14 cellular contexts compared by ENCODE assay signal in genomic region chr16:30051518-30051917, GRCh38. TPM values are rescaled to one million over a fixed set of nuclear protein-coding genes. Genes with fewer than 3 reads are reported as not detected.
DNase-seq lines count a peak whose midpoint lies in the region; ATAC-seq, FAIRE-seq and TF ChIP-seq lines count a peak whose summit lies in the region.
"Had no signal": no experiment of that assay in that cellular context is flagged by ENCODE, and none has a peak within 500 bp of the region (broad histone marks: within the 10 kb centered on the region; RNA-seq: fewer than 3 reads in every experiment).

No MANE protein-coding gene starts in this region.

- H3K4me3 ChIP-seq in CD4-positive, CD25-positive, alpha-beta regulatory T cell (ENCODE audit: low read depth, low read length), result no peak overlapping the region
- H3K4me3 ChIP-seq in mesenchymal stem cell (ENCODE audit: insufficient read depth in 1 of 2, low read depth in 1 of 2, low read length in 2 of 2) (no peak overlapping the region), kidney (ENCODE audit: low read length in 2 of 2) (no peak overlapping the region)
- H3K4me3 ChIP-seq: spleen had no signal

- H3K36me3 Mint-ChIP-seq in CD4-positive, CD25-positive, alpha-beta regulatory T cell, result no peaks in the 10 kb centered on the region
- peaks cover 3% of the 10 kb centered on the region for H3K36me3 Mint-ChIP-seq in IgD-negative memory B cell
- H3K36me3 Mint-ChIP-seq in activated naive CD8-positive, alpha-beta T cell treated with anti-CD3 and anti-CD28 coated beads for 36 hours, result peaks cover 1% of the 10 kb centered on the region

- H2BK5ac ChIP-seq in mesenchymal stem cell (ENCODE audit: low read depth, low read length, poor library complexity, severe bottlenecking), result no peak overlapping the region

- H3K79me1 ChIP-seq in mesenchymal stem cell (replicated peaks; ENCODE audit: low read length, poor library complexity, severe bottlenecking), result peaks cover 12% of the 10 kb centered on the region

- H4K8ac ChIP-seq in mesenchymal stem cell (ENCODE audit: low read length), result no peak overlapping the region

- no peaks in the 10 kb centered on the region for H3K27me3 ChIP-seq in CD4-positive, CD25-positive, alpha-beta regulatory T cell (ENCODE audit: control insufficient read depth, insufficient read depth, low read length)
- no peaks in the 10 kb centered on the region for H3K27me3 ChIP-seq in mesenchymal stem cell (ENCODE audit: control insufficient read depth in 1 of 2, insufficient read depth in 1 of 2, low read length in 2 of 2)
- H3K27me3 ChIP-seq: dorsolateral prefrontal cortex, spleen had no signal

- H2AFZ ChIP-seq in mesenchymal stem cell (ENCODE audit: low read depth, low read length), result peak overlapping the region; percentile 48

- H3K9me3 ChIP-seq in CD4-positive, CD25-positive, alpha-beta regulatory T cell (ENCODE audit: control insufficient read depth in 2 of 2, low read length in 2 of 2), result no peaks in the 10 kb centered on the region
- no peaks in the 10 kb centered on the region for H3K9me3 ChIP-seq in mesenchymal stem cell (ENCODE audit: control insufficient read depth, low read length)
- no peaks in the 10 kb centered on the region for H3K9me3 ChIP-seq in kidney (ENCODE audit: control insufficient read depth in 1 of 2, low read length in 2 of 2)
- H3K9me3 ChIP-seq: spleen had no signal

- no peak overlapping the region for H2AK5ac ChIP-seq in mesenchymal stem cell (ENCODE audit: low read length, severe bottlenecking)

- H3K4me2 ChIP-seq in mesenchymal stem cell (ENCODE audit: low read length, poor library complexity, severe bottlenecking), result no peak overlapping the region

- no peaks in the 10 kb centered on the region for H3K36me3 ChIP-seq in CD4-positive, CD25-positive, alpha-beta regulatory T cell (ENCODE audit: control insufficient read depth, insufficient read depth, low read length)
- H3K36me3 ChIP-seq in mesenchymal stem cell (ENCODE audit: control insufficient read depth in 1 of 2, insufficient read depth in 2 of 2, low read depth in 1 of 2, low read length in 2 of 2) (peaks cover 4% of the 10 kb centered on the region in 2 experiments), kidney (ENCODE audit: control insufficient read depth in 1 of 2, insufficient read depth in 2 of 2, low read length in 2 of 2) (no peaks in the 10 kb centered on the region)
- H3K36me3 ChIP-seq: spleen had no signal

- no peak overlapping the region for H2BK15ac ChIP-seq in mesenchymal stem cell (ENCODE audit: low read depth, poor library complexity, severe bottlenecking)

- FAIRE-seq in kidney (lab: Jason Lieb, UNC), result no peak

- ATAC-seq in CD4-positive, CD25-positive, alpha-beta regulatory T cell (ENCODE audit: low read depth in 2 of 2), result no peak
- no peak for ATAC-seq in HG02852 (IDR thresholded peaks at IDR 0.05; ENCODE audit: unreplicated experiment)

- no peak overlapping the region for H3K14ac ChIP-seq in mesenchymal stem cell (ENCODE audit: low read length in 2 of 2)

- H3K27ac Mint-ChIP-seq in CD4-positive, CD25-positive, alpha-beta regulatory T cell, result peak overlapping the region in 2 of 3 donors; percentile 11 to 43
- peak overlapping the region in 1 of 3 donors; percentile 98 for H3K27ac Mint-ChIP-seq in IgD-negative memory B cell
- H3K27ac Mint-ChIP-seq in activated naive CD8-positive, alpha-beta T cell treated with anti-CD3 and anti-CD28 coated beads for 36 hours, result no peak overlapping the region

- peak overlapping the region; percentile 1 for H4K91ac ChIP-seq in mesenchymal stem cell (ENCODE audit: low read length)

- no peaks in the 10 kb centered on the region for H3K27me3 Mint-ChIP-seq in CD4-positive, CD25-positive, alpha-beta regulatory T cell
- peaks cover 3% of the 10 kb centered on the region for H3K27me3 Mint-ChIP-seq in IgD-negative memory B cell
- H3K27me3 Mint-ChIP-seq in activated naive CD8-positive, alpha-beta T cell treated with anti-CD3 and anti-CD28 coated beads for 36 hours, result peaks cover 8% of the 10 kb centered on the region

- H3K4me3 Mint-ChIP-seq in CD4-positive, CD25-positive, alpha-beta regulatory T cell, result peak overlapping the region in 3 of 4 donors; percentile 62 to 78 (median 72)
- H3K4me3 Mint-ChIP-seq in IgD-negative memory B cell, result peak overlapping the region; percentile 1 to 80 (median 36)
- peak overlapping the region; percentile 64 for H3K4me3 Mint-ChIP-seq in activated naive CD8-positive, alpha-beta T cell treated with anti-CD3 and anti-CD28 coated beads for 36 hours

- peaks cover 18% of the 10 kb centered on the region for H3K4me1 ChIP-seq in CD4-positive, CD25-positive, alpha-beta regulatory T cell (ENCODE audit: control insufficient read depth, insufficient read depth, low read length, poor library complexity, severe bottlenecking)
- H3K4me1 ChIP-seq in mesenchymal stem cell (ENCODE audit: control insufficient read depth, insufficient read depth, low read depth, low read length), result peaks cover 10% of the 10 kb centered on the region
- H3K4me1 ChIP-seq in kidney (ENCODE audit: control insufficient read depth in 1 of 2, insufficient read depth in 1 of 2, low read depth in 1 of 2, low read length in 2 of 2), result peaks cover 4 to 8% of the 10 kb centered on the region in 2 donors

- 19% methylated on average over 3 of the region's 3 CpGs for WGBS in mesenchymal stem cell

- no peak overlapping the region for H2BK120ac ChIP-seq in mesenchymal stem cell (ENCODE audit: low read depth, low read length)

- peaks cover 0 to 26% (median 9%) of the 10 kb centered on the region in 4 donors for H3K4me1 Mint-ChIP-seq in CD4-positive, CD25-positive, alpha-beta regulatory T cell
- H3K4me1 Mint-ChIP-seq in IgD-negative memory B cell, result peaks cover 7 to 9% (median 7%) of the 10 kb centered on the region in 3 donors
- peaks cover 15% of the 10 kb centered on the region for H3K4me1 Mint-ChIP-seq in activated naive CD8-positive, alpha-beta T cell treated with anti-CD3 and anti-CD28 coated beads for 36 hours

- no peak for DNase-seq in CD4-positive, CD25-positive, alpha-beta regulatory T cell
- no peak for DNase-seq in activated naive CD8-positive, alpha-beta T cell treated with anti-CD3 and anti-CD28 coated beads for 36 hours
- peak; percentile 86 for DNase-seq in mesenchymal stem cell
- DNase-seq in HPDE6-E6E7 (ENCODE audit: extremely low spot score), result no peak
- no peak for DNase-seq in NCI-H2227 treated with DMSO at 0.1 percent for 48 hours (lab: John Stamatoyannopoulos, UW)
- DNase-seq in kidney, result no peak
- DNase-seq: activated CD4-positive, CD25-positive, alpha-beta regulatory T cell treated with anti-CD3 and anti-CD28 coated beads, Interleukin-2, amount 50 U/mL, for 72 hours; NCI-H774; spleen had no signal

- no peak overlapping the region for H3K23ac ChIP-seq in mesenchymal stem cell (ENCODE audit: low read length in 2 of 2)

- H3K18ac ChIP-seq in mesenchymal stem cell (ENCODE audit: low read depth in 1 of 2, low read length in 2 of 2), result peak overlapping the region in 1 of 2 experiments; percentile 71

- TF ChIP-seq CTCF in kidney (IDR thresholded peaks at IDR 0.05; ENCODE audit: borderline replicate concordance, extremely low read depth, insufficient read depth), result no peak

- no peak overlapping the region for H3K9ac ChIP-seq in mesenchymal stem cell (ENCODE audit: low read length)
- H3K9ac ChIP-seq in kidney (ENCODE audit: low read length in 2 of 2), result no peak overlapping the region

- intact Hi-C loops in kidney (cut with DNase I), result no loop called here

- no peak overlapping the region for H3K27ac ChIP-seq in CD4-positive, CD25-positive, alpha-beta regulatory T cell (ENCODE audit: insufficient read depth, low read length, poor library complexity, severe bottlenecking)
- H3K27ac ChIP-seq in mesenchymal stem cell (ENCODE audit: low read length, poor library complexity, severe bottlenecking) (no peak overlapping the region), kidney (ENCODE audit: low read depth in 2 of 2, low read length in 2 of 2) (no peak overlapping the region)
- H3K27ac ChIP-seq: spleen had no signal

- peak overlapping the region in 1 of 2 experiments; percentile 75 for H2BK12ac ChIP-seq in mesenchymal stem cell (ENCODE audit: low read length in 2 of 2)

- no peak overlapping the region for H3K4ac ChIP-seq in mesenchymal stem cell (ENCODE audit: low read depth in 1 of 2, low read length in 2 of 2)

- peaks cover 0 to 1% (median 0%) of the 10 kb centered on the region in 7 donors for H3K9me3 Mint-ChIP-seq in CD4-positive, CD25-positive, alpha-beta regulatory T cell
- no peaks in the 10 kb centered on the region for H3K9me3 Mint-ChIP-seq in IgD-negative memory B cell
- H3K9me3 Mint-ChIP-seq in activated naive CD8-positive, alpha-beta T cell treated with anti-CD3 and anti-CD28 coated beads for 36 hours, result no peaks in the 10 kb centered on the region

RNA-seq across cellular contexts. Expression of gene ALDOA, which starts 14.0 kb away (rescaled TPM):
- total RNA-seq in CD4-positive, CD25-positive, alpha-beta regulatory T cell, result 430 TPM
- polyA plus RNA-seq in CD4-positive, CD25-positive, alpha-beta regulatory T cell, result 1,000 to 10,000 TPM; 1,129 to 1,243 (median 1,151) TPM
- polyA plus RNA-seq in IgD-negative memory B cell (884 TPM), kidney (ENCODE audit: insufficient read depth, low read depth, low replicate concordance) (1,506 TPM)
- 1,000 to 10,000 TPM; 2,800 to 2,893 TPM for total RNA-seq in activated naive CD8-positive, alpha-beta T cell treated with anti-CD3 and anti-CD28 coated beads for 36 hours
- 915 TPM for polyA plus RNA-seq in mesenchymal stem cell (2013, experiment 1 of 2)
- 888 TPM for polyA plus RNA-seq in mesenchymal stem cell (2013, experiment 2 of 2)
- 1,017 TPM for total RNA-seq in kidney

RNA-seq across cellular contexts. Expression of gene TLCD3B, which starts 20.4 kb away (rescaled TPM):
- not detected for total RNA-seq in CD4-positive, CD25-positive, alpha-beta regulatory T cell
- polyA plus RNA-seq in CD4-positive, CD25-positive, alpha-beta regulatory T cell, result not detected
- polyA plus RNA-seq in IgD-negative memory B cell (not detected), kidney (ENCODE audit: insufficient read depth, low read depth, low replicate concordance) (not detected)
- total RNA-seq in activated naive CD8-positive, alpha-beta T cell treated with anti-CD3 and anti-CD28 coated beads for 36 hours, result 1 to 10 TPM; 1.2 to 2.0 TPM
- 0.08 TPM for polyA plus RNA-seq in mesenchymal stem cell (2013, experiment 1 of 2)
- polyA plus RNA-seq in mesenchymal stem cell (2013, experiment 2 of 2), result 0.05 TPM
- not detected for total RNA-seq in kidney
- total RNA-seq: kidney epithelial cell, spleen had no signal

RNA-seq across cellular contexts. Expression of gene PPP4C, which starts 24.3 kb away (rescaled TPM):
- total RNA-seq in CD4-positive, CD25-positive, alpha-beta regulatory T cell, result 97.0 TPM
- polyA plus RNA-seq in CD4-positive, CD25-positive, alpha-beta regulatory T cell, result 100 to 1,000 TPM; 232 to 289 (median 262) TPM
- 187 TPM for polyA plus RNA-seq in IgD-negative memory B cell
- 100 to 1,000 TPM; 125 to 127 TPM for total RNA-seq in activated naive CD8-positive, alpha-beta T cell treated with anti-CD3 and anti-CD28 coated beads for 36 hours
- polyA plus RNA-seq in mesenchymal stem cell (2013, experiment 1 of 2), result 94.1 TPM
- 95.2 TPM for polyA plus RNA-seq in mesenchymal stem cell (2013, experiment 2 of 2)
- total RNA-seq in kidney, result 78.8 TPM
- 107 TPM for polyA plus RNA-seq in kidney (ENCODE audit: insufficient read depth, low read depth, low replicate concordance)

RNA-seq across cellular contexts. Expression of gene C16orf92, which starts 28.5 kb away (rescaled TPM):
- total RNA-seq in CD4-positive, CD25-positive, alpha-beta regulatory T cell, result not detected
- not detected for polyA plus RNA-seq in CD4-positive, CD25-positive, alpha-beta regulatory T cell
- polyA plus RNA-seq in IgD-negative memory B cell, result not detected
- not detected for total RNA-seq in activated naive CD8-positive, alpha-beta T cell treated with anti-CD3 and anti-CD28 coated beads for 36 hours
- polyA plus RNA-seq in mesenchymal stem cell (2013, experiment 1 of 2), result not detected
- polyA plus RNA-seq in mesenchymal stem cell (2013, experiment 2 of 2), result not detected
- total RNA-seq in kidney, result not detected
- not detected for polyA plus RNA-seq in kidney (ENCODE audit: insufficient read depth, low read depth, low replicate concordance)
- total RNA-seq: dorsolateral prefrontal cortex, kidney epithelial cell, spleen, temporal lobe had no signal
- polyA plus RNA-seq: spleen had no signal

RNA-seq across cellular contexts. Expression of gene TBX6, which starts 40.2 kb away (rescaled TPM):
- 0.42 TPM for total RNA-seq in CD4-positive, CD25-positive, alpha-beta regulatory T cell
- polyA plus RNA-seq in CD4-positive, CD25-positive, alpha-beta regulatory T cell, result under 1 TPM in 1 of 4 donors, not detected in 3; 0.29 TPM
- not detected for polyA plus RNA-seq in IgD-negative memory B cell
- 1 to 10 TPM in 1 of 2 experiments, under 1 TPM in 1; 0.74 to 1.1 TPM for total RNA-seq in activated naive CD8-positive, alpha-beta T cell treated with anti-CD3 and anti-CD28 coated beads for 36 hours
- polyA plus RNA-seq in mesenchymal stem cell (2013, experiment 1 of 2), result 0.28 TPM
- polyA plus RNA-seq in mesenchymal stem cell (2013, experiment 2 of 2), result 0.29 TPM
- total RNA-seq in kidney, result 1.6 TPM
- polyA plus RNA-seq in kidney (ENCODE audit: insufficient read depth, low read depth, low replicate concordance), result 0.62 TPM
